Comparison of ENCODE assay signal across 13 cellular contexts in the genomic region with DNA sequence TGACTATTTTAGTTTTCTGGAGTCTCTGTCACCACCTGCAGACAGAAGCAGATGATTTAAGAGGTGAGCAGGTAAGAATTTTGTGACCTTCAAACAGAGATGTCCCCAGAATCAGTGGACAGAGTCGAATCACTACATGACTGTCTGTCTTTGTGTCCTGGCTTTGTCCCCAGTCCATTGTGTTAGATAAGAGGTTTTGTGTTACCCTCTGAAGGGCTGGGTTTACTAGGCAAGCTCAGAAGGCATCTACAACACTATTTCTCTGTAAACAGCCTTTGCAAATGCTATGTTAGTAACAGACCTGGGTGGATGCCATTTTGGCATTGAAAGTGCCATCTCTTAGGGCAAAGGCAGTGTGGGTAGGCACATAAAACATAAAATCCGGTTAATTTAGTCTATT. TPM values are rescaled to one million over a fixed set of nuclear protein-coding genes. Genes with fewer than 3 reads are reported as not detected.
"Had no signal": no experiment of that assay in that cellular context is flagged by ENCODE, and none has a peak within 500 bp of the region (broad histone marks: within the 10 kb centered on the region; RNA-seq: fewer than 3 reads in every experiment).

No MANE protein-coding gene starts in this region.

- DNase-seq: activated CD4-positive, alpha-beta T cell treated with anti-CD3 and anti-CD28 coated beads, Interleukin-2, amount 50 U/mL, for 1 hour; activated CD8-positive, alpha-beta memory T cell treated with anti-CD3 and anti-CD28 coated beads for 24 hours; activated naive CD8-positive, alpha-beta T cell treated with anti-CD3 and anti-CD28 coated beads for 36 hours; amygdala; body of pancreas; effector memory CD4-positive, alpha-beta T cell; foreskin fibroblast; lower lobe of right lung; nephron progenitor cell; right lobe of liver; T-helper 9 cell; upper lobe of left lung had no signal

- H3K27me3 ChIP-seq: body of pancreas, right lobe of liver, upper lobe of left lung had no signal

- H3K4me3 ChIP-seq: body of pancreas, lower lobe of right lung, prostate gland, right lobe of liver, upper lobe of left lung had no signal

- H3K27ac ChIP-seq: body of pancreas, lower lobe of right lung, prostate gland, right lobe of liver, upper lobe of left lung had no signal

- H3K4me1 ChIP-seq: lower lobe of right lung, prostate gland, upper lobe of left lung had no signal

- H3K36me3 ChIP-seq: lower lobe of right lung, prostate gland, right lobe of liver, upper lobe of left lung had no signal

- H3K9me3 ChIP-seq: body of pancreas, lower lobe of right lung, prostate gland, right lobe of liver, upper lobe of left lung had no signal

- ATAC-seq: body of pancreas, lower lobe of right lung, right lobe of liver had no signal

RNA-seq across cellular contexts. Expression of gene CADM1, which starts 40.2 kb away (rescaled TPM):
- total RNA-seq: activated naive CD8-positive, alpha-beta T cell treated with anti-CD3 and anti-CD28 coated beads for 36 hours had no signal
